ENCODE assay signal across 23 cellular contexts in the genomic region with DNA sequence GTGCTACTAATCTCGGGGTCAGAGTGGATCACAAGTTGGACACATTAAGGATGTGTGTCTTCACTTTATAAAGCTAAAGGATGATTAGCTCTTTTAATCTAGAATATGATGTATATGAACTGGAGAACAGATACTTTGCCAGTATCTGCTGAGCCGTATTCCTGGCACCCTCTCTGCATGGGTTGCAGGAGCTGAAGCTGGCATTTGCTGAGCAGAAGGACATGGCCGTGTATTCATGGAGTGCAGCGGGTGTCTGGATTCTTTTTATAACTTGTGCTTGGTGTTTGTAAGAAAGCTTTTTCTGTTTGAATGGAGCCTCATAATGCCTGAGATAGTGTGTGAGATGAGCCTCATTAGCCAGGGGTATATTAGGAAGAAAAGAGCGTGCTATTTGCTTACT.
DNase-seq lines count a peak whose midpoint lies in the region; ATAC-seq and TF ChIP-seq lines count a peak whose summit lies in the region.
"Had no signal": no experiment of that assay in that cellular context is flagged by ENCODE, and none has a peak within 500 bp of the region (broad histone marks: within the 10 kb centered on the region; RNA-seq: fewer than 3 reads in every experiment).

No MANE protein-coding gene starts in this region.

- H3K27me3 Mint-ChIP-seq in activated naive CD8-positive, alpha-beta T cell treated with anti-CD3 and anti-CD28 coated beads for 36 hours: no peaks in the 10 kb centered on the region
- H3K27me3 Mint-ChIP-seq: CD4-positive, alpha-beta memory T cell; naive B cell; stimulated activated naive CD8-positive, alpha-beta T cell treated with anti-CD3 and anti-CD28 coated beads, Interleukin-15, amount 100 ng/mL, for 72 hours had no signal

- H3K9me3 ChIP-seq in gastroesophageal sphincter (no peaks in the 10 kb centered on the region), osteoblast (ENCODE audit: low read depth, low read length) (no peaks in the 10 kb centered on the region), tibial artery (no peaks in the 10 kb centered on the region)
- H3K9me3 ChIP-seq: ovary, right lobe of liver had no signal

- no peak overlapping the region for H3K4me3 Mint-ChIP-seq in activated naive CD8-positive, alpha-beta T cell treated with anti-CD3 and anti-CD28 coated beads for 36 hours
- H3K4me3 Mint-ChIP-seq: activated CD8-positive, alpha-beta T cell treated with anti-CD3 and anti-CD28 coated beads, Interleukin-2, amount 10 ng/mL, durations not matched to agents 7 days and 5 days; CD4-positive, alpha-beta memory T cell; naive B cell; stimulated activated naive CD8-positive, alpha-beta T cell treated with anti-CD3 and anti-CD28 coated beads, Interleukin-15, amount 100 ng/mL, for 72 hours had no signal

- H3K36me3 ChIP-seq in gastroesophageal sphincter (peaks cover 0 to 38% of the 10 kb centered on the region in 2 donors), osteoblast (ENCODE audit: insufficient read depth, low read length) (peaks cover 76% of the 10 kb centered on the region), tibial artery (peaks cover 4 to 56% (median 38%) of the 10 kb centered on the region in 3 donors)
- H3K36me3 ChIP-seq: ovary had no signal

- no peak overlapping the region for H3K27ac Mint-ChIP-seq in activated naive CD8-positive, alpha-beta T cell treated with anti-CD3 and anti-CD28 coated beads for 36 hours
- H3K27ac Mint-ChIP-seq: activated CD8-positive, alpha-beta T cell treated with anti-CD3 and anti-CD28 coated beads, Interleukin-2, amount 10 ng/mL, durations not matched to agents 7 days and 5 days had no signal

- no peak overlapping the region for H2AFZ ChIP-seq in osteoblast (ENCODE audit: low read length)
- H2AFZ ChIP-seq: GM23248 had no signal

- peak; percentile 23 for ATAC-seq in Right ventricle myocardium inferior
- no peak for ATAC-seq in gastroesophageal sphincter
- no peak for ATAC-seq in HG02884 (IDR thresholded peaks at IDR 0.05; ENCODE audit: unreplicated experiment)
- ATAC-seq in HG02981 (IDR thresholded peaks at IDR 0.05; ENCODE audit: unreplicated experiment): no peak
- ATAC-seq: activated CD8-positive, alpha-beta T cell treated with anti-CD3 and anti-CD28 coated beads, Interleukin-2, amount 10 ng/mL, durations not matched to agents 7 days and 5 days; K562; right lobe of liver; stimulated activated naive CD8-positive, alpha-beta T cell treated with anti-CD3 and anti-CD28 coated beads, Interleukin-15, amount 100 ng/mL, for 72 hours had no signal

- DNase-seq in Right ventricle myocardium inferior (ENCODE audit: missing footprints) (no peak), cardiac septum (ENCODE audit: low spot score) (no peak), osteoblast (ENCODE audit: insufficient read length, low spot score, missing footprints) (peak; percentile 21), tibial artery (no peak)
- DNase-seq in activated naive CD8-positive, alpha-beta T cell treated with anti-CD3 and anti-CD28 coated beads for 36 hours: no peak
- DNase-seq: 8988T; activated CD8-positive, alpha-beta T cell treated with anti-CD3 and anti-CD28 coated beads, Interleukin-2, amount 10 ng/mL, durations not matched to agents 7 days and 5 days; activated gamma-delta T cell treated with Interleukin-2 at 50 U/mL for 16 hours; activated T-cell treated with anti-CD3 and anti-CD28 coated beads, Interleukin-2, amount 50 U/mL, for 1 hour; CD4-positive, alpha-beta memory T cell; DMS 273 treated with DMSO at 0.1 percent for 48 hours; GM23248; naive B cell; NCI-H2171 treated with DMSO at 0.1 percent for 48 hours; NCI-H524; ovary; right lobe of liver; stimulated activated naive CD8-positive, alpha-beta T cell treated with anti-CD3 and anti-CD28 coated beads, Interleukin-15, amount 100 ng/mL, for 72 hours; T-helper 1 cell had no signal

- intact Hi-C loops in Right ventricle myocardium inferior (cut with DNase I): no loop called here
- intact Hi-C loops in cardiac septum (cut with DNase I): no loop called here
- intact Hi-C loops in tibial artery (cut with DNase I; ENCODE audit: low total_unique reads): no loop called here

- 60 to 61% methylated on average over 3 to 5 of the region's 5 CpGs for WGBS in gastroesophageal sphincter (ENCODE audit: low coverage in 1 of 2), 2 donors

- no peaks in the 10 kb centered on the region for H3K79me2 ChIP-seq in osteoblast (ENCODE audit: insufficient read depth, low read length)

- TF ChIP-seq CTCF in gastroesophageal sphincter (IDR thresholded peaks at IDR 0.05) (no peak), osteoblast (IDR thresholded peaks at IDR 0.05; ENCODE audit: extremely low read depth, low read depth, low read length) (no peak), tibial artery (IDR thresholded peaks at IDR 0.05) (no peak)

- no peak overlapping the region for H3K4me2 ChIP-seq in osteoblast (ENCODE audit: insufficient read depth, low read length)

- peaks cover 21% of the 10 kb centered on the region for H3K36me3 Mint-ChIP-seq in activated naive CD8-positive, alpha-beta T cell treated with anti-CD3 and anti-CD28 coated beads for 36 hours

- no peaks in the 10 kb centered on the region for H3K9me3 Mint-ChIP-seq in activated naive CD8-positive, alpha-beta T cell treated with anti-CD3 and anti-CD28 coated beads for 36 hours
- H3K9me3 Mint-ChIP-seq: CD4-positive, alpha-beta memory T cell; stimulated activated naive CD8-positive, alpha-beta T cell treated with anti-CD3 and anti-CD28 coated beads, Interleukin-15, amount 100 ng/mL, for 72 hours had no signal

- H3K4me3 ChIP-seq in gastroesophageal sphincter: no peak overlapping the region
- no peak overlapping the region for H3K4me3 ChIP-seq in osteoblast (ENCODE audit: insufficient read depth, low read length)
- H3K4me3 ChIP-seq in tibial artery: no peak overlapping the region
- H3K4me3 ChIP-seq: GM23248, K562, ovary, right lobe of liver had no signal

- H3K4me1 Mint-ChIP-seq in activated naive CD8-positive, alpha-beta T cell treated with anti-CD3 and anti-CD28 coated beads for 36 hours: peaks cover 26% of the 10 kb centered on the region

- peaks cover 16% of the 10 kb centered on the region for H4K20me1 ChIP-seq in osteoblast (ENCODE audit: insufficient read depth, low read length)

- no peak for TF ChIP-seq EP300 in gastroesophageal sphincter (IDR thresholded peaks at IDR 0.05)

- H3K27ac ChIP-seq in gastroesophageal sphincter (peak overlapping the region in 3 of 4 donors; percentile 63 to 91 (median 77)), osteoblast (ENCODE audit: low read depth, low read length) (no peak overlapping the region), tibial artery (peak overlapping the region; percentile 62 to 64)
- H3K27ac ChIP-seq: GM23248, ovary, right lobe of liver had no signal

- TF ChIP-seq POLR2A in gastroesophageal sphincter (IDR thresholded peaks at IDR 0.05): no peak

- H3K4me1 ChIP-seq in gastroesophageal sphincter (peaks cover 0 to 78% (median 42%) of the 10 kb centered on the region in 3 donors), osteoblast (ENCODE audit: insufficient read depth, low read length) (peaks cover 11% of the 10 kb centered on the region), tibial artery (peaks cover 0 to 71% (median 56%) of the 10 kb centered on the region in 4 donors)
- H3K4me1 ChIP-seq: right lobe of liver had no signal

- H3K27me3 ChIP-seq in gastroesophageal sphincter: no peaks in the 10 kb centered on the region
- no peaks in the 10 kb centered on the region for H3K27me3 ChIP-seq in osteoblast (ENCODE audit: insufficient read depth, low read length)
- no peaks in the 10 kb centered on the region for H3K27me3 ChIP-seq in tibial artery
- H3K27me3 ChIP-seq: ovary, right lobe of liver had no signal
